In the genomic region with DNA sequence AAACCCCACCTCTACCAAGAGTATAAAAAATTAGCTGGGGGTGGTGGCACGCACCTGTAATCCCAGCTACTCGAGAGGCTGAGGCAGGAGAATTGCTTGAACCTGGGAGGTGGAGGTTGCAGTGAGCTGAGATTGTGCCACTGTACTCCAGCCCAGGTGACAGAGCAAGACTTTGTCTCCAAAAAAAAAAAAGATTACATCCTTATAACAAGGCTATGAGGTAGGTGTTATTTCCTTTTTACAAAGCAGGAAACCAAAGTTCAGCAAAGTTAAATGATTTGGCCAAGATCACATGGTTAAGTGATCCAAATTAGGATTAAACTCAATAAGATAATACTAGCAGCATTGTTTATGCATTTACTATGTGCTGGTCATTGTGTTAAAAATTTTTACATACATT, we compare ENCODE assay signal across 2 cellular contexts. TPM values are rescaled to one million over a fixed set of nuclear protein-coding genes. Genes with fewer than 3 reads are reported as not detected.
"Had no signal": no experiment of that assay in that cellular context is flagged by ENCODE, and none has a peak within 500 bp of the region (broad histone marks: within the 10 kb centered on the region; RNA-seq: fewer than 3 reads in every experiment).

No MANE protein-coding gene starts in this region.

RNA-seq across cellular contexts. Expression of gene MYL4, which starts 8.1 kb away (rescaled TPM):
- total RNA-seq: subcutaneous adipose tissue, thoracic aorta had no signal
